ENCODE assay signal across 10 cellular contexts in the genomic region with DNA sequence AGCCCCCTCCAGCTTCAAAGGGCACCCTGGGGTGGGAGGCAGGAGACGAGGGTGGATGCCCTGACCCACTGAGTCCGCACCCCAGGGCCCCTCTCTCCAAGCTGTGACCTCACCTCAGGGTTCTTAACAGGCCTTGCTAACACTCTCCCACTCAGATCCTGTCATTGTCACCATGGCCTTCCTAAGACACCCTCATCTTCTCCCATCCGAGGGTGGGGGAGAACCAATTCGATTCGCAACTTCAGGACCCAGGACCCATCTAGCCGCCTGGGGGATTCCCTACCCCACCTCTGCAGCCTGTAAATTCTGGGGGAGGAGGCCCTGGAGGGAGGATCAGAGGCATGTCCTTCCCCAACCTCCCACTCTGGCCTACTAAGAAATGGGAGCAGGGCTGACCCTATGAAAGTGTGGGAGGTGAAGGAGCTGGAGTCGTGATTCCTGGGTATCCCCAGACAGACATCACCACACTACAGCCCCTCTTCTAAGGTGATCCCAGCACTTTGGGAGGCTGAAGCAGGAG. TPM values are rescaled to one million over a fixed set of nuclear protein-coding genes. Genes with fewer than 3 reads are reported as not detected.
A peak's percentile ranks its signal among the peaks of the same experiment; 100 is the strongest.
DNase-seq lines count a peak whose midpoint lies in the region; ATAC-seq, FAIRE-seq and TF ChIP-seq lines count a peak whose summit lies in the region.
"Had no signal": no experiment of that assay in that cellular context is flagged by ENCODE, and none has a peak within 500 bp of the region (broad histone marks: within the 10 kb centered on the region; RNA-seq: fewer than 3 reads in every experiment).

No MANE protein-coding gene starts in this region.

- H2BK120ac ChIP-seq in IMR-90 (ENCODE audit: low read depth, low read length) = peak overlapping the region; percentile 18

- BruUV-seq in IMR-90 (replicated peaks; lab: Mats Ljungman, UMichigan) = no TSS peak
- BruUV-seq in MCF 10A (replicated peaks; lab: Mats Ljungman, UMichigan) = no TSS peak

- peaks cover 19% of the 10 kb centered on the region for H3K9me1 ChIP-seq in IMR-90 (ENCODE audit: insufficient read depth, low read length)

- H2AK5ac ChIP-seq in IMR-90 (ENCODE audit: low read depth, low read length) = peak overlapping the region; percentile 59

- H3K4me1 ChIP-seq in IMR-90 (ENCODE audit: control insufficient read depth, insufficient read depth, low read length) (peaks cover 19% of the 10 kb centered on the region), foreskin keratinocyte (peaks cover 3% of the 10 kb centered on the region), tibial nerve (peaks cover 0 to 46% (median 23%) of the 10 kb centered on the region in 4 donors), kidney (ENCODE audit: control insufficient read depth in 1 of 2, insufficient read depth in 1 of 2, low read depth in 1 of 2, low read length in 2 of 2) (peaks cover 18 to 29% of the 10 kb centered on the region in 2 donors)

- H3K27me3 ChIP-seq in IMR-90 (ENCODE audit: control insufficient read depth, insufficient read depth, low read length) (no peaks in the 10 kb centered on the region), foreskin keratinocyte (no peaks in the 10 kb centered on the region), tibial nerve (no peaks in the 10 kb centered on the region)
- H3K27me3 ChIP-seq: BE2C had no signal

- H3K4me1 Mint-ChIP-seq in activated CD8-positive, alpha-beta memory T cell treated with anti-CD3 and anti-CD28 coated beads, Interleukin-2, amount 10 ng/mL, durations not matched to agents 7 days and 5 days = peaks cover 55% of the 10 kb centered on the region
- no peaks in the 10 kb centered on the region for H3K4me1 Mint-ChIP-seq in MCF 10A (ENCODE audit: insufficient read depth, unreplicated experiment)

- TF ChIP-seq RAD21 in IMR-90 (IDR thresholded peaks at IDR 0.05; ENCODE audit: low read length) = no peak

- no peak overlapping the region for H3K14ac ChIP-seq in IMR-90 (replicated peaks; ENCODE audit: low read depth, low read length)

- TF ChIP-seq CTCF in IMR-90 (conservative IDR thresholded peaks at IDR 0.05; ENCODE audit: low read depth, low read length) (no peak), foreskin keratinocyte (conservative IDR thresholded peaks at IDR 0.05) (no peak), tibial nerve (IDR thresholded peaks at IDR 0.05) (no peak), MCF 10A (IDR thresholded peaks at IDR 0.05; ENCODE audit: unreplicated experiment) (no peak), kidney (IDR thresholded peaks at IDR 0.05; ENCODE audit: borderline replicate concordance, extremely low read depth, insufficient read depth) (no peak)

- H3K36me3 ChIP-seq in IMR-90 (ENCODE audit: control insufficient read depth, insufficient read depth, low read length) (peaks cover 23% of the 10 kb centered on the region), tibial nerve (peaks cover 0 to 27% (median 6%) of the 10 kb centered on the region in 3 donors), kidney (ENCODE audit: control insufficient read depth in 1 of 2, insufficient read depth in 2 of 2, low read length in 2 of 2) (peaks cover 0 to 7% of the 10 kb centered on the region in 2 donors)

- CTCF ChIA-PET in activated CD8-positive, alpha-beta memory T cell treated with anti-CD3 and anti-CD28 coated beads, Interleukin-2, amount 10 ng/mL, durations not matched to agents 7 days and 5 days (lab: Charles Lee) = interaction anchor here (0.9 to 7.1 kb wide), 7 partner anchors 8 to 52 kb away, joined by 3 to 50 read pairs (median 16); partner anchors contain the start of genes ARL3, SFXN2 and TRIM8
- CTCF ChIA-PET in IMR-90 (lab: Yijun Ruan, JAX) (interaction anchor here (0.6 to 0.9 kb wide), 2 partner anchors 14 to 15 kb away, joined by 3 read pairs; no protein-coding TSS in a partner anchor), MCF 10A (lab: Yijun Ruan, JAX) (no interaction called here)

- TF ChIP-seq POLR2A in IMR-90 (IDR thresholded peaks at IDR 0.05; ENCODE audit: low read depth, low read length) (no peak), tibial nerve (IDR thresholded peaks at IDR 0.05) (no peak)

- H2BK15ac ChIP-seq in IMR-90 (ENCODE audit: low read depth, low read length) = no peak overlapping the region

- no peak overlapping the region for H3K56ac ChIP-seq in IMR-90 (ENCODE audit: extremely low read depth, insufficient read depth, low read length)

- peak overlapping the region; percentile 7 for H2AK9ac ChIP-seq in IMR-90 (replicated peaks; ENCODE audit: low read depth, low read length, poor library complexity)

- H3K9ac ChIP-seq in IMR-90 (ENCODE audit: low read depth, low read length) (no peak overlapping the region), kidney (ENCODE audit: low read length in 2 of 2) (no peak overlapping the region)

- H3K9me3 ChIP-seq in IMR-90 (ENCODE audit: control insufficient read depth, insufficient read depth, low read length) = no peaks in the 10 kb centered on the region
- no peaks in the 10 kb centered on the region for H3K9me3 ChIP-seq in tibial nerve
- no peaks in the 10 kb centered on the region for H3K9me3 ChIP-seq in kidney (ENCODE audit: control insufficient read depth in 1 of 2, low read length in 2 of 2)
- H3K9me3 ChIP-seq: BE2C had no signal

- no peak overlapping the region for H4K91ac ChIP-seq in IMR-90 (ENCODE audit: insufficient read depth, low read depth, low read length)

- H3K4me3 Mint-ChIP-seq in activated CD8-positive, alpha-beta memory T cell treated with anti-CD3 and anti-CD28 coated beads, Interleukin-2, amount 10 ng/mL, durations not matched to agents 7 days and 5 days = peak overlapping the region; percentile 42
- H3K4me3 Mint-ChIP-seq in MCF 10A (ENCODE audit: unreplicated experiment) = no peak overlapping the region

- no peak for TF ChIP-seq EP300 in tibial nerve (IDR thresholded peaks at IDR 0.05)

- H3K4me3 ChIP-seq in IMR-90 (ENCODE audit: insufficient read depth, low read depth, low read length) = no peak overlapping the region
- no peak overlapping the region for H3K4me3 ChIP-seq in tibial nerve
- no peak overlapping the region for H3K4me3 ChIP-seq in kidney (ENCODE audit: low read length in 2 of 2)

- POLR2A ChIA-PET in IMR-90 (lab: Charles Lee; ENCODE audit: unreplicated experiment) = no interaction called here
- POLR2A ChIA-PET in MCF 10A (lab: Yijun Ruan, JAX) = interaction anchor here (0.6 to 1.1 kb wide), 2 partner anchors 12 to 121 kb away, joined by 3 to 4 read pairs; no protein-coding TSS in a partner anchor

- H4K8ac ChIP-seq in IMR-90 (ENCODE audit: low read depth in 2 of 2, low read length in 2 of 2) = peak overlapping the region; percentile 16 to 40; a peak in 1 of 4 replicates

- H2BK5ac ChIP-seq in IMR-90 (ENCODE audit: low read depth, low read length, poor library complexity, severe bottlenecking) = no peak overlapping the region

- 0 out of 2 replicates have a peak overlapping the region, but pooled peaks have one; percentile 1 for H3K18ac ChIP-seq in IMR-90 (ENCODE audit: low read depth, low read length)

- no peaks in the 10 kb centered on the region for H3K27me3 Mint-ChIP-seq in activated CD8-positive, alpha-beta memory T cell treated with anti-CD3 and anti-CD28 coated beads, Interleukin-2, amount 10 ng/mL, durations not matched to agents 7 days and 5 days
- H3K27me3 Mint-ChIP-seq in MCF 10A (ENCODE audit: insufficient read depth, unreplicated experiment) = no peaks in the 10 kb centered on the region

- dilution Hi-C loops in IMR-90 (cut with HindIII; ENCODE audit: low sequenced_read_pairs, unreplicated experiment) = no loop called here

- H3K36me3 Mint-ChIP-seq in activated CD8-positive, alpha-beta memory T cell treated with anti-CD3 and anti-CD28 coated beads, Interleukin-2, amount 10 ng/mL, durations not matched to agents 7 days and 5 days = peaks cover 15% of the 10 kb centered on the region
- H3K36me3 Mint-ChIP-seq in MCF 10A (ENCODE audit: insufficient read depth, unreplicated experiment) = peaks cover 21% of the 10 kb centered on the region

- H2BK20ac ChIP-seq in IMR-90 (ENCODE audit: low read depth, low read length) = no peak overlapping the region; the same call in 1 of the 2 replicates

- H3K79me1 ChIP-seq in IMR-90 (ENCODE audit: low read depth in 1 of 2, low read length in 2 of 2) = peaks cover 0 to 38% of the 10 kb centered on the region in 2 experiments; a peak in 3 of 4 replicates

- H3K23ac ChIP-seq in IMR-90 (ENCODE audit: low read depth, low read length) = no peak overlapping the region

- no peak overlapping the region for H4K5ac ChIP-seq in IMR-90 (ENCODE audit: low read depth, low read length)

- peak; percentile 37 for ATAC-seq in activated CD8-positive, alpha-beta memory T cell treated with anti-CD3 and anti-CD28 coated beads, Interleukin-2, amount 10 ng/mL, durations not matched to agents 7 days and 5 days
- ATAC-seq in IMR-90 (ENCODE audit: low read depth) (peak; percentile 8), foreskin keratinocyte (peak; percentile 6)

- peak overlapping the region; percentile 87 for H3K27ac Mint-ChIP-seq in activated CD8-positive, alpha-beta memory T cell treated with anti-CD3 and anti-CD28 coated beads, Interleukin-2, amount 10 ng/mL, durations not matched to agents 7 days and 5 days
- H3K27ac Mint-ChIP-seq in MCF 10A (ENCODE audit: low read depth, unreplicated experiment) = no peak overlapping the region

- peak overlapping the region; percentile 6; the same call in 1 of the 2 replicates for H3K27ac ChIP-seq in IMR-90 (ENCODE audit: insufficient read depth, low read length)
- no peak overlapping the region for H3K27ac ChIP-seq in foreskin keratinocyte
- H3K27ac ChIP-seq in tibial nerve = peak overlapping the region in 3 of 4 donors; percentile 42 to 90 (median 72)
- H3K27ac ChIP-seq in kidney (ENCODE audit: low read depth in 2 of 2, low read length in 2 of 2) = no peak overlapping the region

- DNase-seq in activated CD8-positive, alpha-beta memory T cell treated with anti-CD3 and anti-CD28 coated beads, Interleukin-2, amount 10 ng/mL, durations not matched to agents 7 days and 5 days = no peak
- DNase-seq in activated CD8-positive, alpha-beta memory T cell treated with anti-CD3 and anti-CD28 coated beads, Interleukin-2, amount 50 U/mL, for 4 hours = no peak
- DNase-seq in IMR-90 (no peak), foreskin keratinocyte (no peak), tibial nerve (ENCODE audit: low spot score in 2 of 2) (no peak), anterior cingulate cortex (lab: John Stamatoyannopoulos, UW) (no peak), MCF 10A (ENCODE audit: unreplicated experiment) (no peak), kidney (no peak)
- DNase-seq: NCI-H446 treated with DMSO at 0.1 percent for 48 hours had no signal

- no CpG with 5 or more reads among the region's 7 CpGs for WGBS in IMR-90 (ENCODE audit: extremely low coverage in 2 of 2, insufficient read length in 1 of 2), 2 experiments
- WGBS in tibial nerve, 2 donors = 46 to 48% methylated on average over 4 to 7 of the region's 7 CpGs

- intact Hi-C loops in IMR-90 (cut with micrococcal nuclease) (no loop called here), MCF 10A (cut with micrococcal nuclease) (no loop called here), kidney (cut with DNase I) (no loop called here)

- no peak overlapping the region for H3K4me2 ChIP-seq in IMR-90 (ENCODE audit: low read depth, low read length)

- H2AFZ ChIP-seq in IMR-90 (replicated peaks; ENCODE audit: low read length, poor library complexity) = peak overlapping the region; percentile 78

- no peak for FAIRE-seq in kidney (lab: Jason Lieb, UNC)

- peaks cover 35% of the 10 kb centered on the region for H4K20me1 ChIP-seq in IMR-90 (ENCODE audit: insufficient read depth, low read length)

- H3K4ac ChIP-seq in IMR-90 (ENCODE audit: low read depth, low read length) = peak overlapping the region; percentile 51

- H3K9me3 Mint-ChIP-seq in activated CD8-positive, alpha-beta memory T cell treated with anti-CD3 and anti-CD28 coated beads, Interleukin-2, amount 10 ng/mL, durations not matched to agents 7 days and 5 days (ENCODE audit: low read depth) = no peaks in the 10 kb centered on the region
- H3K9me3 Mint-ChIP-seq in MCF 10A (ENCODE audit: unreplicated experiment) = no peaks in the 10 kb centered on the region

- in situ Hi-C loops in IMR-90 (cut with MboI; ENCODE audit: low sequenced_read_pairs) = no loop called here

RNA-seq across cellular contexts. Expression of gene TRIM8, which starts 17.4 kb away (rescaled TPM):
- 10 to 100 TPM; 58.7 to 86.9 TPM for total RNA-seq in activated CD8-positive, alpha-beta memory T cell treated with anti-CD3 and anti-CD28 coated beads, Interleukin-2, amount 10 ng/mL, durations not matched to agents 7 days and 5 days
- total RNA-seq in IMR-90 (2012; rRNA removed) (25.5 and 30.0 TPM in 2 replicates), foreskin keratinocyte (57.9 and 65.4 TPM in 2 replicates), tibial nerve (100 to 1,000 TPM; 156 to 206 (median 157) TPM), MCF 10A (2022) (73.5 and 78.1 TPM in 2 replicates), kidney (198 TPM)
- polyA plus RNA-seq in IMR-90 (2012; rRNA removed) (124 and 126 TPM in 2 replicates), foreskin keratinocyte (59.3 and 62.8 TPM in 2 replicates), kidney (ENCODE audit: insufficient read depth, low read depth, low replicate concordance) (160 TPM)
- 102 and 174 TPM in 2 replicates for polyA plus RNA-seq in IMR-90 (2012; cell fraction: cytosol; rRNA removed)
- 82.9 and 135 TPM in 2 replicates for polyA plus RNA-seq in IMR-90 (2012; cell fraction: nucleus; rRNA removed; ENCODE audit: low replicate concordance)

RNA-seq across cellular contexts. Expression of gene ARL3, which starts 52.5 kb away (rescaled TPM):
- 1 to 10 TPM; 7.2 to 9.7 TPM for total RNA-seq in activated CD8-positive, alpha-beta memory T cell treated with anti-CD3 and anti-CD28 coated beads, Interleukin-2, amount 10 ng/mL, durations not matched to agents 7 days and 5 days
- 5.0 and 11.7 TPM in 2 replicates for total RNA-seq in IMR-90 (2012; rRNA removed)
- polyA plus RNA-seq in IMR-90 (2012; rRNA removed) = 12.9 and 14.3 TPM in 2 replicates
- polyA plus RNA-seq in IMR-90 (2012; cell fraction: cytosol; rRNA removed) = 3.5 and 7.4 TPM in 2 replicates
- 1.1 and 4.1 TPM in 2 replicates for polyA plus RNA-seq in IMR-90 (2012; cell fraction: nucleus; rRNA removed; ENCODE audit: low replicate concordance)
- 9.3 and 10.0 TPM in 2 replicates for total RNA-seq in foreskin keratinocyte
- polyA plus RNA-seq in foreskin keratinocyte = 15.4 and 16.2 TPM in 2 replicates
- 10 to 100 TPM; 11.0 to 17.7 (median 13.8) TPM for total RNA-seq in tibial nerve
- 6.8 and 7.0 TPM in 2 replicates for total RNA-seq in MCF 10A (2022)
- 16.3 TPM for total RNA-seq in kidney
- 28.8 TPM for polyA plus RNA-seq in kidney (ENCODE audit: insufficient read depth, low read depth, low replicate concordance)

RNA-seq across cellular contexts. Expression of gene SFXN2, which starts 52.8 kb away (rescaled TPM):
- total RNA-seq in activated CD8-positive, alpha-beta memory T cell treated with anti-CD3 and anti-CD28 coated beads, Interleukin-2, amount 10 ng/mL, durations not matched to agents 7 days and 5 days = 10 to 100 TPM; 22.1 to 30.1 TPM
- total RNA-seq in IMR-90 (2012; rRNA removed) (4.2 and 11.7 TPM in 2 replicates), foreskin keratinocyte (11.8 and 14.3 TPM in 2 replicates), tibial nerve (10 to 100 TPM in 3 of 4 donors, 1 to 10 TPM in 1; 7.2 to 26.4 (median 11.3) TPM), MCF 10A (2022) (7.2 and 12.9 TPM in 2 replicates), kidney (17.3 TPM)
- polyA plus RNA-seq in IMR-90 (2012; rRNA removed) (6.9 TPM in 2 replicates), foreskin keratinocyte (6.7 and 8.2 TPM in 2 replicates), kidney (ENCODE audit: insufficient read depth, low read depth, low replicate concordance) (72.1 TPM)
- polyA plus RNA-seq in IMR-90 (2012; cell fraction: cytosol; rRNA removed) = 4.3 and 7.5 TPM in 2 replicates
- polyA plus RNA-seq in IMR-90 (2012; cell fraction: nucleus; rRNA removed; ENCODE audit: low replicate concordance) = 11.8 and 18.9 TPM in 2 replicates

Comparison
In these comparisons a context has a peak if more than half of its experiments do, and no peak if none do; other contexts are left out.
1. H3K27ac ChIP-seq: peak in IMR-90 (single experiment) and tibial nerve (3 of 4); none in foreskin keratinocyte (single experiment) and kidney (0 of 2).
2. Peak in every context shown above with its lines, with median percentiles within 50 percentile points of each other: ATAC-seq.